ENCODE assay signal across 8 cellular contexts in genomic region chr14:69766984-69767368, GRCh38. TPM values are rescaled to one million over a fixed set of nuclear protein-coding genes. Genes with fewer than 3 reads are reported as not detected.
A peak's percentile ranks its signal among the peaks of the same experiment; 100 is the strongest.
DNase-seq lines count a peak whose midpoint lies in the region; ATAC-seq, FAIRE-seq and TF ChIP-seq lines count a peak whose summit lies in the region.

TSS of gene SRSF5 (plus strand) at chr14:69767142. CDS start at chr14:69768157, 1,015 bp downstream.

- H3K27me3 ChIP-seq in bronchial epithelial cell (ENCODE audit: control insufficient read depth, insufficient read depth, low read length), result no peaks in the 10 kb centered on the region
- H3K27me3 ChIP-seq in small intestine (ENCODE audit: control insufficient read depth in 2 of 2, insufficient read depth in 2 of 2, low read length in 2 of 2), result no peaks in the 10 kb centered on the region

- POLR2A ChIA-PET in AG04449 (lab: Yijun Ruan, JAX), result interaction anchor here (0.6 to 2.3 kb wide), 10 partner anchors 10 to 209 kb away, joined by 3 to 7 read pairs (median 4); partner anchors contain the start of gene SUSD6

- CTCF ChIA-PET in AG04449 (lab: Yijun Ruan, JAX), result interaction anchor here (1.4 to 1.5 kb wide), 2 partner anchors 11 to 182 kb away, joined by 4 to 6 read pairs; no protein-coding TSS in a partner anchor

- H3K4me3 ChIP-seq in AG04449 (ENCODE audit: low read depth, low read length), result peak within 1 kb of the TSS; percentile 99
- peak within 1 kb of the TSS; percentile 100 for H3K4me3 ChIP-seq in WI38 (ENCODE audit: low read depth, low read length)
- peak within 1 kb of the TSS; percentile 93 for H3K4me3 ChIP-seq in bronchial epithelial cell (ENCODE audit: low read depth, low read length)
- peak within 1 kb of the TSS; percentile 85 to 95 for H3K4me3 ChIP-seq in small intestine (ENCODE audit: low read depth in 1 of 2, low read length in 2 of 2)

- H3K4me1 ChIP-seq in small intestine (ENCODE audit: control insufficient read depth in 2 of 2, insufficient read depth in 1 of 2, low read depth in 1 of 2, low read length in 1 of 2), result peaks cover 0 to 7% of the 10 kb centered on the region in 2 donors

- TF ChIP-seq CTCF in AG04449 (IDR thresholded peaks at IDR 0.05; ENCODE audit: insufficient read depth, low read length, missing control alignments) (no peak), WI38 (IDR thresholded peaks at IDR 0.05; ENCODE audit: low read depth, low read length) (no peak), bronchial epithelial cell (IDR thresholded peaks at IDR 0.05; ENCODE audit: insufficient read depth, low read length, severe bottlenecking) (no peak)

- WGBS in small intestine, 3 donors, result 0 to 1% (median 0%) methylated on average over 31 of the region's 31 CpGs

- peak; percentile 32 for FAIRE-seq in bronchial epithelial cell (lab: Jason Lieb, UNC)
- FAIRE-seq in small intestine (lab: Jason Lieb, UNC), result no peak

- H3K9me3 ChIP-seq in small intestine (ENCODE audit: control insufficient read depth, low read depth), result no peaks in the 10 kb centered on the region

- H3K36me3 ChIP-seq in bronchial epithelial cell (ENCODE audit: control insufficient read depth, insufficient read depth, low read length), result peaks cover 22% of the 10 kb centered on the region
- peaks cover 21% of the 10 kb centered on the region in 2 donors for H3K36me3 ChIP-seq in small intestine (ENCODE audit: control insufficient read depth in 2 of 2, insufficient read depth in 2 of 2, low read length in 2 of 2)

- peak; percentile 87 for ATAC-seq in GM18907 (IDR thresholded peaks at IDR 0.05; ENCODE audit: unreplicated experiment)
- peak; percentile 73 for ATAC-seq in HG03159 (IDR thresholded peaks at IDR 0.05; ENCODE audit: unreplicated experiment)

- peak; percentile 88 for DNase-seq in AG04449 (ENCODE audit: low read depth, low spot score)
- peak; percentile 88 for DNase-seq in NCI-H2227 treated with DMSO at 0.1 percent for 48 hours (lab: John Stamatoyannopoulos, UW)
- peak; percentile 89 for DNase-seq in bronchial epithelial cell (ENCODE audit: low read depth)
- DNase-seq in iPS-NIHi11 (ENCODE audit: low spot score), result peak; percentile 92
- DNase-seq in small intestine, result peak; percentile 96

- peak within 1 kb of the TSS; percentile 98 to 100 for H3K27ac ChIP-seq in small intestine (ENCODE audit: low read depth in 1 of 2, low read length in 1 of 2)

RNA-seq across cellular contexts. Expression of gene SRSF5, which starts in this region (rescaled TPM):
- total RNA-seq in bronchial epithelial cell, result 126 and 181 TPM in 2 replicates
- 100 to 1,000 TPM; 216 to 250 (median 249) TPM for polyA plus RNA-seq in small intestine

Comparison
In these comparisons a context has a peak if more than half of its experiments do, and no peak if none do; other contexts are left out.
1. Peak in every context shown above with its lines: DNase-seq, ATAC-seq, H3K4me3 ChIP-seq and H3K27ac ChIP-seq.